16 cellular contexts compared by ENCODE assay signal in genomic region chr3:187725653-187726370, GRCh38. TPM values are rescaled to one million over a fixed set of nuclear protein-coding genes. Genes with fewer than 3 reads are reported as not detected.
DNase-seq lines count a peak whose midpoint lies in the region; TF ChIP-seq lines count a peak whose summit lies in the region.
"Had no signal": no experiment of that assay in that cellular context is flagged by ENCODE, and none has a peak within 500 bp of the region (broad histone marks: within the 10 kb centered on the region; RNA-seq: fewer than 3 reads in every experiment).

No MANE protein-coding gene starts in this region.

- intact Hi-C loops in esophagus squamous epithelium (cut with DNase I) = no loop called here

- 51 to 53% methylated on average over 3 to 5 of the region's 7 CpGs for WGBS in esophagus squamous epithelium, 2 donors

- H3K4me1 ChIP-seq in esophagus squamous epithelium (peaks cover 8 to 41% (median 15%) of the 10 kb centered on the region in 3 donors), subcutaneous abdominal adipose tissue (ENCODE audit: control insufficient read depth in 5 of 5, insufficient read depth in 5 of 5, low read length in 5 of 5) (peaks cover 0 to 29% (median 24%) of the 10 kb centered on the region in 5 donors)

- H3K9me3 ChIP-seq in esophagus squamous epithelium = no peaks in the 10 kb centered on the region
- no peaks in the 10 kb centered on the region for H3K9me3 ChIP-seq in subcutaneous abdominal adipose tissue (ENCODE audit: control insufficient read depth in 5 of 5, low read length in 5 of 5)

- no peak for TF ChIP-seq POLR2A in esophagus squamous epithelium (IDR thresholded peaks at IDR 0.05)

- H3K27me3 ChIP-seq in H7 (ENCODE audit: control insufficient read depth, insufficient read depth, low read length) = no peaks in the 10 kb centered on the region
- H3K27me3 ChIP-seq in esophagus squamous epithelium = no peaks in the 10 kb centered on the region
- no peaks in the 10 kb centered on the region for H3K27me3 ChIP-seq in subcutaneous abdominal adipose tissue (ENCODE audit: control insufficient read depth in 5 of 5, insufficient read depth in 4 of 5, low read length in 5 of 5)

- DNase-seq in NCI-H2107 treated with DMSO at 0.1 percent for 48 hours (lab: John Stamatoyannopoulos, UW; ENCODE audit: unreplicated experiment) (peak; percentile 36), NCI-H2107 (lab: John Stamatoyannopoulos, UW) (no peak), H7 (peak; percentile 33), esophagus squamous epithelium (lab: John Stamatoyannopoulos, UW) (no peak), D341Med (ENCODE audit: low spot score) (no peak), HUDEP-2 (lab: John Stamatoyannopoulos, UW; ENCODE audit: unreplicated experiment in 76 of 76) (no peak), NCI-H774 (lab: John Stamatoyannopoulos, UW) (no peak)
- DNase-seq: COR-L47, IMR-90, Kasumi-1, NCI-H187 treated with DMSO at 0.1 percent for 48 hours, NCI-H226, NCI-H526, Right ventricle myocardium superior had no signal

- H3K27ac ChIP-seq in esophagus squamous epithelium = peak overlapping the region; percentile 10 to 46 (median 38)
- peak overlapping the region; percentile 46 for H3K27ac ChIP-seq in subcutaneous abdominal adipose tissue (ENCODE audit: low read depth, low read length)
- H3K27ac ChIP-seq: 22Rv1 had no signal

- H3K36me3 ChIP-seq in H7 (replicated peaks; ENCODE audit: control insufficient read depth, insufficient read depth, low read length) = peaks cover 3% of the 10 kb centered on the region
- H3K36me3 ChIP-seq in esophagus squamous epithelium = peaks cover 80 to 100% (median 96%) of the 10 kb centered on the region in 3 donors
- H3K36me3 ChIP-seq in subcutaneous abdominal adipose tissue (ENCODE audit: control insufficient read depth in 5 of 5, insufficient read depth in 5 of 5, low read length in 5 of 5) = peaks cover 49 to 97% (median 95%) of the 10 kb centered on the region in 5 donors

- TF ChIP-seq CTCF in esophagus squamous epithelium (IDR thresholded peaks at IDR 0.05) = no peak

- H3K9ac ChIP-seq in subcutaneous abdominal adipose tissue (ENCODE audit: low read length in 5 of 5) = no peak overlapping the region

- H3K4me3 ChIP-seq in H7 (ENCODE audit: insufficient read depth, low read depth, low read length) (no peak overlapping the region), esophagus squamous epithelium (no peak overlapping the region), subcutaneous abdominal adipose tissue (ENCODE audit: low read depth in 1 of 5, low read length in 5 of 5) (no peak overlapping the region)

RNA-seq across cellular contexts. Expression of gene BCL6, which starts 19.5 kb away (rescaled TPM):
- 2.8 and 6.8 TPM in 2 replicates for total RNA-seq in H7 (2014; rRNA removed; shearing (Covaris generic))
- total RNA-seq in esophagus squamous epithelium = 10 to 100 TPM; 30.8 to 94.4 (median 42.6) TPM

RNA-seq across cellular contexts. Expression of gene RTP2, which starts 23.5 kb away (rescaled TPM):
- total RNA-seq in H7 (2014; rRNA removed; shearing (Covaris generic)) = not detected in 2 replicates
- total RNA-seq in esophagus squamous epithelium = not detected
- total RNA-seq: IMR-90, Right ventricle myocardium superior had no signal

RNA-seq across cellular contexts. Expression of gene SST, which starts 55.6 kb away (rescaled TPM):
- total RNA-seq in H7 (2014; rRNA removed; shearing (Covaris generic)) = 0.45 TPM in 1 of 2 replicates, not detected in the other
- not detected for total RNA-seq in esophagus squamous epithelium
- total RNA-seq: IMR-90, Right ventricle myocardium superior had no signal

Comparison
In these comparisons a context has a peak if more than half of its experiments do, and no peak if none do; other contexts are left out.
1. DNase-seq: peak in NCI-H2107 treated with DMSO at 0.1 percent for 48 hours (single experiment) and H7 (single experiment); none in NCI-H2107 (single experiment), esophagus squamous epithelium (single experiment), D341Med (single experiment), HUDEP-2 (0 of 76) and NCI-H774 (single experiment).